In the genomic region with DNA sequence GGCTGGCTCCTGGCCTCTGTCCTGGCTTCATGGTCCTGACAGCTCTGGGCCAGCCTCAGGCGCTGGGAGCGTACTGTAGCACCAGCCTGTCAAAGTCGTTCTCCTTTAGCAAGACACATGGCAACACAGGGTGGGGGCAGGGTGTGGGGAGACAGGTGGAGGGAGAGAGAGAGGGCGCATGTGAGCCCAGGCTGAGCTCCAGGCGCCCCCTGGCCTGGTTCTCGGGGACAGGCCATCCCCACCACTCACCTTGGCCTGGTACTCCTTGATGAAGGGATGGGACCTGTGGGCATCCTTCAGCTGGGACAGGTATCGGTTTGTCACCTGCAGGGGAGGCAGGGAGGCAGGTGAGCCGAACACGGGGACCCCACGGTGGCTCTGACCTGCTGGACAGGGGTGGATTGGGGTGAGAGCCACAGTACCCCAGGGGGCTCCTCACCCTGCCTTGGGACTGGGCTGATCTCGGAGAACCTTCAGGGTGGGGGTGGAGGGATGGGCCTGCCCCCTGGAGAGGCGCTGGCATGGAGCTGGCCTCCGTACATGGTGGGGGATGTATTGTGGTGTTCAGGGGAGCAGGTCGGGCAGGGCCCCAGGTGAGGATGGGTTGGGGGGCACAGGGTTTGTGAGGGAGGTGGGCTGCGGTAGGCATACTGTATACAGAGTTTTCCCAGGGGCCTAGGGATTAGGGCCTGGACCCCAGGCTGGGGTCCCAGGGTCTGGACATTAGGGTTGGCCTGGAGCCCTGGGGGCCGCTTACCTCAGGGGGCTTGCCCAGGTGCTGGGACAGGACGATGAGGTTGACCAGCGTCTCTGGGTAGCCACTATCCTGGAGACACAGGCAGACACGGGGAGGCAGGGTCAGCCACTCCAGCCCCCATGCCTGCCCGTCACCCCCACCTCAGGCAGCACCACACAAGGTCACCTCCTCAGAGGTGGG, we compare ENCODE assay signal across 30 cellular contexts. TPM values are rescaled to one million over a fixed set of nuclear protein-coding genes. Genes with fewer than 3 reads are reported as not detected.
DNase-seq lines count a peak whose midpoint lies in the region; ATAC-seq, FAIRE-seq and TF ChIP-seq lines count a peak whose summit lies in the region.
"Had no signal": no experiment of that assay in that cellular context is flagged by ENCODE, and none has a peak within 500 bp of the region (broad histone marks: within the 10 kb centered on the region; RNA-seq: fewer than 3 reads in every experiment).

No MANE protein-coding gene starts in this region.

- peaks cover 3% of the 10 kb centered on the region for H3K9me1 ChIP-seq in K562 (ENCODE audit: control insufficient read depth, insufficient read depth, low read length)

- WGBS in K562 (ENCODE audit: insufficient coverage, low coverage, missing lambda C conversion rate): 85% methylated on average over 13 of the region's 20 CpGs
- WGBS in neuronal stem cell (ENCODE audit: extremely low coverage in 2 of 2, insufficient read length in 2 of 2, insufficient replicate concordance in 1 of 2), 2 donors: no CpG with 5 or more reads among the region's 20 CpGs

- peak overlapping the region; percentile 81 for H2BK120ac ChIP-seq in neuronal stem cell (ENCODE audit: low read depth, low read length)

- no peak overlapping the region for H3K27ac Mint-ChIP-seq in GM23338
- H3K27ac Mint-ChIP-seq: CD14-positive monocyte; CD8-positive, alpha-beta memory T cell had no signal

- H4K20me1 ChIP-seq in GM23338 (replicated peaks; ENCODE audit: insufficient read depth) (no peaks in the 10 kb centered on the region; the same call in 1 of the 2 replicates), K562 (replicated peaks; ENCODE audit: control insufficient read depth, insufficient read depth, low read length) (peaks cover 22% of the 10 kb centered on the region), PC-9 (ENCODE audit: insufficient read depth) (peaks cover 13% of the 10 kb centered on the region)

- no peak overlapping the region for H4K91ac ChIP-seq in neuronal stem cell (ENCODE audit: low read depth, low read length, poor library complexity)

- H3K4me3 ChIP-seq in GM23338 (no peak overlapping the region), K562 (no peak overlapping the region), neuronal stem cell (ENCODE audit: low read length in 2 of 2) (peak overlapping the region in 1 of 2 donors; percentile 51), PC-9 (no peak overlapping the region)
- H3K4me3 ChIP-seq: GM12878 had no signal

- H3K36me3 ChIP-seq in GM23338 (ENCODE audit: insufficient read depth) (no peaks in the 10 kb centered on the region), K562 (ENCODE audit: control insufficient read depth, insufficient read depth, low read length) (peaks cover 43% of the 10 kb centered on the region; the same call in 2 of the 3 replicates), neuronal stem cell (replicated peaks in 1 of 2; ENCODE audit: control insufficient read depth in 2 of 2, insufficient read depth in 2 of 2, low read length in 2 of 2) (peaks cover 13 to 49% of the 10 kb centered on the region in 2 donors), PC-9 (ENCODE audit: low read depth) (peaks cover 21% of the 10 kb centered on the region)
- H3K36me3 ChIP-seq: BE2C had no signal

- peak overlapping the region; percentile 76 for H3K23ac ChIP-seq in neuronal stem cell (ENCODE audit: low read depth, low read length, poor library complexity)

- H3K4me1 Mint-ChIP-seq in GM23338: no peaks in the 10 kb centered on the region

- intact Hi-C loops in K562 (cut with micrococcal nuclease) (loop anchor here (5.0 kb wide), 1 partner anchor 237 kb away; a partner anchor contains a TSS), PC-9 (cut with micrococcal nuclease; ENCODE audit: unreplicated experiment) (no loop called here)

- CTCF ChIA-PET in K562 (lab: Yijun Ruan, JAX; ENCODE audit: low intra/inter-chr PET ratio) (no interaction called here), PC-9 (lab: Charles Lee) (no interaction called here)

- peak overlapping the region; percentile 72 for H2BK5ac ChIP-seq in neuronal stem cell (ENCODE audit: low read length)

- BruUV-seq in K562 (replicated peaks; lab: Mats Ljungman, UMichigan) (no TSS peak), PC-9 (replicated peaks; lab: Mats Ljungman, UMichigan) (no TSS peak)

- peaks cover 17% of the 10 kb centered on the region for H3K27me3 ChIP-seq in GM23338 (ENCODE audit: insufficient read depth)
- H3K27me3 ChIP-seq in K562 (ENCODE audit: control insufficient read depth in 2 of 2, insufficient read depth in 2 of 2, low read length in 2 of 2): peaks cover 0 to 2% of the 10 kb centered on the region in 2 experiments; a peak in 1 of 5 replicates
- peaks cover 0 to 6% (median 0%) of the 10 kb centered on the region in 3 experiments for H3K27me3 ChIP-seq in neuronal stem cell (ENCODE audit: control insufficient read depth in 3 of 3, insufficient read depth in 3 of 3, low read depth in 1 of 3, low read length in 3 of 3)
- no peaks in the 10 kb centered on the region for H3K27me3 ChIP-seq in PC-9 (ENCODE audit: insufficient read depth, low read depth)
- H3K27me3 ChIP-seq: BE2C had no signal

- H3F3A ChIP-seq in GM23338 (replicated peaks; ENCODE audit: low read depth): peaks cover 2% of the 10 kb centered on the region; the same call in 1 of the 2 replicates
- H3F3A ChIP-seq in PC-9 (ENCODE audit: insufficient read depth, low read depth): peaks cover 37% of the 10 kb centered on the region

- H3K18ac ChIP-seq in neuronal stem cell (ENCODE audit: low read length): peak overlapping the region; percentile 48

- no peak overlapping the region for H3K4me2 ChIP-seq in GM23338
- no peak overlapping the region for H3K4me2 ChIP-seq in K562 (ENCODE audit: insufficient read depth, low read length)
- H3K4me2 ChIP-seq in neuronal stem cell (ENCODE audit: insufficient read depth, low read length, poor library complexity, severe bottlenecking): no peak overlapping the region
- H3K4me2 ChIP-seq in PC-9: no peak overlapping the region

- no peak for TF ChIP-seq POLR2A in K562 (conservative IDR thresholded peaks at IDR 0.05)

- in situ Hi-C loops in K562 (cut with MboI): no loop called here

- H3K27me3 Mint-ChIP-seq in GM23338 (ENCODE audit: insufficient read depth, low read depth, poor library complexity): peaks cover 17% of the 10 kb centered on the region

- H3K4me1 ChIP-seq in GM23338 (ENCODE audit: insufficient read depth) (no peaks in the 10 kb centered on the region), K562 (replicated peaks in 1 of 2; ENCODE audit: control insufficient read depth in 2 of 2, insufficient read depth in 2 of 2, low read length in 2 of 2) (peaks cover 12 to 60% of the 10 kb centered on the region in 2 experiments), neuronal stem cell (ENCODE audit: control insufficient read depth in 2 of 2, insufficient read depth in 1 of 2, low read depth in 1 of 2, low read length in 2 of 2) (peaks cover under 1 to 14% of the 10 kb centered on the region in 2 donors), PC-9 (replicated peaks; ENCODE audit: insufficient read depth) (no peaks in the 10 kb centered on the region)

- H3K9me3 Mint-ChIP-seq in GM23338: no peaks in the 10 kb centered on the region
- H3K9me3 Mint-ChIP-seq: CD8-positive, alpha-beta memory T cell had no signal

- DNase-seq in DMS53 (lab: John Stamatoyannopoulos, UW) (peak; percentile 14), DMS53 treated with DMSO at 0.1 percent for 48 hours (lab: John Stamatoyannopoulos, UW; ENCODE audit: unreplicated experiment) (no peak), GM23338 (ENCODE audit: low spot score) (peak; percentile 23), K562 (ENCODE audit: extremely low read depth in 1 of 4, low spot score in 3 of 4) (no peak), neuronal stem cell (ENCODE audit: low spot score) (no peak), kidney glomerular epithelial cell (lab: John Stamatoyannopoulos, UW) (no peak), PC-9 (no peak)
- no peak for DNase-seq in activated CD4-positive, CD25-positive, alpha-beta regulatory T cell treated with anti-CD3 and anti-CD28 coated beads, Interleukin-2, amount 50 U/mL, for 72 hours
- DNase-seq: 8988T; ACHN; BE2C; CD8-positive, alpha-beta memory T cell; DMS153; GOT3; HCEC 1CT; Kasumi-1; NCI-H1092 treated with DMSO at 0.1 percent for 48 hours; NCI-H1436; NCI-H187; NCI-H2081 treated with DMSO at 0.1 percent for 48 hours; NCI-H2171; NCI-H226; NCI-H510A; NCI-H748 treated with DMSO at 0.1 percent for 48 hours; SHP77 had no signal

- H3K79me1 ChIP-seq in neuronal stem cell (ENCODE audit: low read depth, low read length): no peaks in the 10 kb centered on the region

- no peak overlapping the region for H2BK15ac ChIP-seq in neuronal stem cell (ENCODE audit: low read length)

- H3K9me3 ChIP-seq in K562 (replicated peaks; ENCODE audit: control insufficient read depth, insufficient read depth, low read depth, low read length): no peaks in the 10 kb centered on the region
- H3K9me3 ChIP-seq in neuronal stem cell (replicated peaks in 1 of 2; ENCODE audit: control insufficient read depth in 2 of 2, insufficient read depth in 1 of 2, low read depth in 1 of 2, low read length in 2 of 2): peaks cover 0 to 8% of the 10 kb centered on the region in 2 donors
- H3K9me3 ChIP-seq in PC-9 (ENCODE audit: insufficient read depth, low read depth): no peaks in the 10 kb centered on the region
- H3K9me3 ChIP-seq: BE2C had no signal

- peak overlapping the region; percentile 73 for H2BK12ac ChIP-seq in neuronal stem cell (ENCODE audit: low read length)

- H2AK5ac ChIP-seq in neuronal stem cell (ENCODE audit: low read depth, low read length): peak overlapping the region; percentile 75

- no peak overlapping the region for H3K14ac ChIP-seq in neuronal stem cell (ENCODE audit: low read length)

- TF ChIP-seq EP300 in K562 (IDR thresholded peaks at IDR 0.05; ENCODE audit: low read length): no peak

- no peaks in the 10 kb centered on the region for H3K9me2 ChIP-seq in GM23338 (ENCODE audit: insufficient read depth)
- H3K9me2 ChIP-seq in PC-9 (ENCODE audit: insufficient read depth): no peaks in the 10 kb centered on the region

- FAIRE-seq in K562 (lab: Jason Lieb, UNC): no peak
- FAIRE-seq: G401.6, GM12878 had no signal

- H2AFZ ChIP-seq in GM23338 (no peak overlapping the region), K562 (ENCODE audit: low read depth, low read length) (no peak overlapping the region), neuronal stem cell (ENCODE audit: low read length) (no peak overlapping the region), PC-9 (no peak overlapping the region)

- H3K36me3 Mint-ChIP-seq in GM23338 (ENCODE audit: low read depth): peaks cover 9% of the 10 kb centered on the region

- H3K27ac ChIP-seq in GM23338 (ENCODE audit: low read depth) (no peak overlapping the region), K562 (ENCODE audit: extremely low read depth, low read depth, low read length) (no peak overlapping the region), neuronal stem cell (replicated peaks; ENCODE audit: low read length) (no peak overlapping the region), PC-9 (no peak overlapping the region)

- no peak overlapping the region for H3K4ac ChIP-seq in neuronal stem cell (ENCODE audit: low read length)

- no peak overlapping the region for H3K4me3 Mint-ChIP-seq in GM23338
- H3K4me3 Mint-ChIP-seq: CD14-positive monocyte; CD8-positive, alpha-beta memory T cell had no signal

- TF ChIP-seq CTCF in GM23338 (conservative IDR thresholded peaks at IDR 0.05; ENCODE audit: low read depth in 2 of 2) (peak in 1 of 2 experiments; percentile 39; a peak in 2 of 4 replicates), K562 (IDR thresholded peaks at IDR 0.05 in 2 of 3, conservative IDR thresholded peaks at IDR 0.05 in 1 of 3; ENCODE audit: insufficient read depth in 2 of 3, low read depth in 1 of 3, low read length in 3 of 3) (no peak), PC-9 (conservative IDR thresholded peaks at IDR 0.05) (no peak)

- H3K9ac ChIP-seq in K562 (ENCODE audit: insufficient read depth in 1 of 2, low read depth in 2 of 2, low read length in 2 of 2) (no peak overlapping the region), neuronal stem cell (ENCODE audit: low read depth, low read length, poor library complexity) (no peak overlapping the region)

- ATAC-seq in GM23338 (no peak), K562 (no peak)
- ATAC-seq: GM12878, Panc1 had no signal

- no peaks in the 10 kb centered on the region for H3K79me2 ChIP-seq in GM23338 (replicated peaks; ENCODE audit: insufficient read depth)
- no peaks in the 10 kb centered on the region for H3K79me2 ChIP-seq in K562 (ENCODE audit: control insufficient read depth, insufficient read depth, low read length)
- H3K79me2 ChIP-seq in PC-9 (ENCODE audit: low read depth): no peaks in the 10 kb centered on the region

- no peak overlapping the region for H4K8ac ChIP-seq in neuronal stem cell (ENCODE audit: low read depth, low read length)

- POLR2A ChIA-PET in K562 (lab: Yijun Ruan, JAX): interaction anchor here (0.8 to 1.2 kb wide), 4 partner anchors 9 to 87 kb away, joined by 3 to 5 read pairs (median 4); no protein-coding TSS in a partner anchor
- POLR2A ChIA-PET in PC-9 (lab: Charles Lee; ENCODE audit: unreplicated experiment): no interaction called here

- no peak for TF ChIP-seq RAD21 in K562 (CRISPR knock-in tag; conservative IDR thresholded peaks at IDR 0.05 in 1 of 2, IDR thresholded peaks at IDR 0.05 in 1 of 2)

RNA-seq across cellular contexts. Expression of a gene that starts 3.9 kb away (rescaled TPM):
- total RNA-seq in GM23338 (2014; rRNA removed; shearing (Covaris generic)): 11.1 and 11.7 TPM in 2 replicates
- polyA plus RNA-seq in GM23338 (2016; fragmentation: Nextera tagmentation; extraction: Ambion mirVana) (12.2 and 15.9 TPM in 2 replicates), K562 (2011; rRNA removed) (1.5 and 3.8 TPM in 2 replicates), K562 (2014; fragmentation: Illumina TruSeq; extraction: Trizol) (0.80 and 1.7 TPM in 2 replicates), K562 (2014; fragmentation: Nextera tagmentation; extraction: Ambion mirVana) (not detected), K562 (2014; rRNA removed) (1.1 TPM in 2 replicates)
- total RNA-seq in K562 (2011; cell fraction: chromatin; rRNA removed; ENCODE audit: low replicate concordance): 1.3 and 6.2 TPM in 2 replicates
- 4.2 and 5.0 TPM in 2 replicates for total RNA-seq in K562 (2011; cell fraction: nucleolus; rRNA removed)
- total RNA-seq in K562 (2011; cell fraction: nucleoplasm; rRNA removed): 1.5 and 3.7 TPM in 2 replicates
- total RNA-seq in K562 (2014; rRNA removed) (0.86 TPM in 2 replicates), K562 (2014; rRNA removed; fragmentation: Illumina TruSeq; extraction: Trizol) (0.13 and 0.33 TPM in 2 replicates), K562 (2015; rRNA removed; fragmentation: Illumina TruSeq; extraction: Trizol) (0.43 and 1.4 TPM in 2 replicates), K562 (2021) (1.5 and 1.7 TPM in 2 replicates), PC-9 (2021) (2.7 and 4.9 TPM in 2 replicates)
- 5.5 and 5.7 TPM in 2 replicates for polyA plus RNA-seq in K562 (2011; cell fraction: cytosol; rRNA removed)
- polyA plus RNA-seq in K562 (2011; cell fraction: nucleus; rRNA removed): 3.7 and 4.0 TPM in 2 replicates
- polyA plus RNA-seq in K562 (2012): 0.71 and 0.87 TPM in 2 replicates
- polyA minus RNA-seq in K562 (2011; rRNA and poly(A)+ RNA removed): 1.1 and 2.3 TPM in 2 replicates
- polyA minus RNA-seq in K562 (2011; cell fraction: cytosol; rRNA and poly(A)+ RNA removed): 1.2 and 3.5 TPM in 2 replicates
- 0.40 and 0.78 TPM in 2 replicates for polyA minus RNA-seq in K562 (2011; cell fraction: nucleus; rRNA and poly(A)+ RNA removed)
- 17.4 TPM for polyA plus RNA-seq in neuronal stem cell (2013, experiment 1 of 2)
- 17.0 TPM for polyA plus RNA-seq in neuronal stem cell (2013, experiment 2 of 2)
- total RNA-seq: CD8-positive, alpha-beta memory T cell; GM12878; HT-29 had no signal
- polyA plus RNA-seq: CD14-positive monocyte; CD8-positive, alpha-beta memory T cell had no signal

RNA-seq across cellular contexts. Expression of a gene that starts 19.3 kb away (rescaled TPM):
- 235 and 263 TPM in 2 replicates for total RNA-seq in GM23338 (2014; rRNA removed; shearing (Covaris generic))
- polyA plus RNA-seq in GM23338 (2016; fragmentation: Nextera tagmentation; extraction: Ambion mirVana) (263 and 269 TPM in 2 replicates), K562 (2011; rRNA removed) (159 and 263 TPM in 2 replicates), K562 (2014; fragmentation: Illumina TruSeq; extraction: Trizol) (50.1 and 152 TPM in 2 replicates), K562 (2014; fragmentation: Nextera tagmentation; extraction: Ambion mirVana) (10 to 100 TPM in 1 of 2 experiments, 1 to 10 TPM in 1; 5.8 to 18.3 TPM), K562 (2014; rRNA removed) (230 and 233 TPM in 2 replicates)
- 63.5 and 278 TPM in 2 replicates for total RNA-seq in K562 (2011; cell fraction: chromatin; rRNA removed; ENCODE audit: low replicate concordance)
- 249 and 252 TPM in 2 replicates for total RNA-seq in K562 (2011; cell fraction: nucleolus; rRNA removed)
- total RNA-seq in K562 (2011; cell fraction: nucleoplasm; rRNA removed): 127 and 141 TPM in 2 replicates
- total RNA-seq in K562 (2014; rRNA removed) (239 and 305 TPM in 2 replicates), K562 (2014; rRNA removed; fragmentation: Illumina TruSeq; extraction: Trizol) (19.2 and 33.2 TPM in 2 replicates), K562 (2015; rRNA removed; fragmentation: Illumina TruSeq; extraction: Trizol) (130 and 147 TPM in 2 replicates), K562 (2021) (273 and 289 TPM in 2 replicates), PC-9 (2021) (190 and 221 TPM in 2 replicates)
- polyA plus RNA-seq in K562 (2011; cell fraction: cytosol; rRNA removed): 307 and 533 TPM in 2 replicates
- polyA plus RNA-seq in K562 (2011; cell fraction: nucleus; rRNA removed): 164 and 210 TPM in 2 replicates
- polyA plus RNA-seq in K562 (2012): 176 and 372 TPM in 2 replicates
- 43.6 and 67.0 TPM in 2 replicates for polyA minus RNA-seq in K562 (2011; rRNA and poly(A)+ RNA removed)
- polyA minus RNA-seq in K562 (2011; cell fraction: cytosol; rRNA and poly(A)+ RNA removed): 103 and 143 TPM in 2 replicates
- 49.1 and 66.3 TPM in 2 replicates for polyA minus RNA-seq in K562 (2011; cell fraction: nucleus; rRNA and poly(A)+ RNA removed)
- polyA plus RNA-seq in neuronal stem cell (2013, experiment 1 of 2): 152 TPM
- 153 TPM for polyA plus RNA-seq in neuronal stem cell (2013, experiment 2 of 2)

RNA-seq across cellular contexts. Expression of a gene that starts 19.6 kb away (rescaled TPM):
- 49.6 and 75.3 TPM in 2 replicates for total RNA-seq in GM23338 (2014; rRNA removed; shearing (Covaris generic))
- 40.2 and 44.2 TPM in 2 replicates for polyA plus RNA-seq in GM23338 (2016; fragmentation: Nextera tagmentation; extraction: Ambion mirVana)
- 17.3 and 60.1 TPM in 2 replicates for total RNA-seq in K562 (2011; cell fraction: chromatin; rRNA removed; ENCODE audit: low replicate concordance)
- total RNA-seq in K562 (2011; cell fraction: nucleolus; rRNA removed): 53.9 and 64.9 TPM in 2 replicates
- 23.2 and 29.4 TPM in 2 replicates for total RNA-seq in K562 (2011; cell fraction: nucleoplasm; rRNA removed)
- total RNA-seq in K562 (2014; rRNA removed): 113 and 149 TPM in 2 replicates
- 26.2 and 45.7 TPM in 2 replicates for total RNA-seq in K562 (2014; rRNA removed; fragmentation: Illumina TruSeq; extraction: Trizol)
- total RNA-seq in K562 (2015; rRNA removed; fragmentation: Illumina TruSeq; extraction: Trizol): 51.1 and 57.8 TPM in 2 replicates
- 78.9 and 88.6 TPM in 2 replicates for total RNA-seq in K562 (2021)
- 35.6 and 43.2 TPM in 2 replicates for polyA plus RNA-seq in K562 (2011; rRNA removed)
- polyA plus RNA-seq in K562 (2011; cell fraction: cytosol; rRNA removed): 53.9 and 97.8 TPM in 2 replicates
- polyA plus RNA-seq in K562 (2011; cell fraction: nucleus; rRNA removed): 37.4 and 64.0 TPM in 2 replicates
- polyA plus RNA-seq in K562 (2012): 53.0 and 58.9 TPM in 2 replicates
- 33.3 and 53.3 TPM in 2 replicates for polyA plus RNA-seq in K562 (2014; fragmentation: Illumina TruSeq; extraction: Trizol)
- 1 to 10 TPM; 1.1 to 6.3 TPM for polyA plus RNA-seq in K562 (2014; fragmentation: Nextera tagmentation; extraction: Ambion mirVana)
- polyA plus RNA-seq in K562 (2014; rRNA removed): 61.3 and 65.9 TPM in 2 replicates
- 27.6 and 57.1 TPM in 2 replicates for polyA minus RNA-seq in K562 (2011; rRNA and poly(A)+ RNA removed)
- polyA minus RNA-seq in K562 (2011; cell fraction: cytosol; rRNA and poly(A)+ RNA removed): 34.9 and 39.1 TPM in 2 replicates
- polyA minus RNA-seq in K562 (2011; cell fraction: nucleus; rRNA and poly(A)+ RNA removed): 23.5 and 26.5 TPM in 2 replicates
- polyA plus RNA-seq in neuronal stem cell (2013, experiment 1 of 2): 11.8 TPM
- polyA plus RNA-seq in neuronal stem cell (2013, experiment 2 of 2): 10.4 TPM
- 41.2 and 46.3 TPM in 2 replicates for total RNA-seq in PC-9 (2021)

RNA-seq across cellular contexts. Expression of a gene that starts 41.1 kb away (rescaled TPM):
- 23.5 and 38.4 TPM in 2 replicates for total RNA-seq in GM23338 (2014; rRNA removed; shearing (Covaris generic))
- polyA plus RNA-seq in GM23338 (2016; fragmentation: Nextera tagmentation; extraction: Ambion mirVana) (16.7 and 18.0 TPM in 2 replicates), K562 (2011; rRNA removed) (5.1 and 10.3 TPM in 2 replicates), K562 (2014; fragmentation: Illumina TruSeq; extraction: Trizol) (2.9 and 4.7 TPM in 2 replicates), K562 (2014; fragmentation: Nextera tagmentation; extraction: Ambion mirVana) (not detected), K562 (2014; rRNA removed) (3.7 and 6.4 TPM in 2 replicates)
- 9.9 and 22.2 TPM in 2 replicates for total RNA-seq in K562 (2011; cell fraction: chromatin; rRNA removed; ENCODE audit: low replicate concordance)
- 12.0 and 12.4 TPM in 2 replicates for total RNA-seq in K562 (2011; cell fraction: nucleolus; rRNA removed)
- total RNA-seq in K562 (2011; cell fraction: nucleoplasm; rRNA removed): 9.1 and 12.6 TPM in 2 replicates
- total RNA-seq in K562 (2014; rRNA removed) (4.2 and 6.8 TPM in 2 replicates), K562 (2014; rRNA removed; fragmentation: Illumina TruSeq; extraction: Trizol) (1.2 and 1.3 TPM in 2 replicates), K562 (2015; rRNA removed; fragmentation: Illumina TruSeq; extraction: Trizol) (1.5 and 2.7 TPM in 2 replicates), K562 (2021) (3.4 and 4.1 TPM in 2 replicates), PC-9 (2021) (55.7 and 62.5 TPM in 2 replicates)
- 9.6 and 10.5 TPM in 2 replicates for polyA plus RNA-seq in K562 (2011; cell fraction: cytosol; rRNA removed)
- 9.2 and 20.4 TPM in 2 replicates for polyA plus RNA-seq in K562 (2011; cell fraction: nucleus; rRNA removed)
- 2.4 and 5.5 TPM in 2 replicates for polyA plus RNA-seq in K562 (2012)
- 2.5 and 2.9 TPM in 2 replicates for polyA minus RNA-seq in K562 (2011; rRNA and poly(A)+ RNA removed)
- polyA minus RNA-seq in K562 (2011; cell fraction: cytosol; rRNA and poly(A)+ RNA removed): 3.3 and 6.9 TPM in 2 replicates
- polyA minus RNA-seq in K562 (2011; cell fraction: nucleus; rRNA and poly(A)+ RNA removed): 3.4 and 8.3 TPM in 2 replicates
- 58.3 TPM for polyA plus RNA-seq in neuronal stem cell (2013, experiment 1 of 2)
- polyA plus RNA-seq in neuronal stem cell (2013, experiment 2 of 2): 56.2 TPM

Comparison
In these comparisons a context has a peak if more than half of its experiments do, and no peak if none do; other contexts are left out.
1. DNase-seq: peak in DMS53 (single experiment) and GM23338 (single experiment); none in DMS53 treated with DMSO at 0.1 percent for 48 hours (single experiment), K562 (0 of 4), neuronal stem cell (single experiment), activated CD4-positive, CD25-positive, alpha-beta regulatory T cell treated with anti-CD3 and anti-CD28 coated beads, Interleukin-2, amount 50 U/mL, for 72 hours (single experiment), kidney glomerular epithelial cell (single experiment) and PC-9 (0 of 2).